ENCODE assay signal across 11 cellular contexts in genomic region chr6:30769853-30770160, GRCh38. TPM values are rescaled to one million over a fixed set of nuclear protein-coding genes. Genes with fewer than 3 reads are reported as not detected.
A peak's percentile ranks its signal among the peaks of the same experiment; 100 is the strongest.
DNase-seq lines count a peak whose midpoint lies in the region; ATAC-seq and FAIRE-seq lines count a peak whose summit lies in the region.
"Had no signal": no experiment of that assay in that cellular context is flagged by ENCODE, and none has a peak within 500 bp of the region (broad histone marks: within the 10 kb centered on the region; RNA-seq: fewer than 3 reads in every experiment).

No MANE protein-coding gene starts in this region.

- no peaks in the 10 kb centered on the region for H3K9me3 ChIP-seq in iPS-18a (ENCODE audit: control insufficient read depth, low read depth, low read length)
- H3K9me3 ChIP-seq in small intestine (ENCODE audit: control insufficient read depth, low read depth) = no peaks in the 10 kb centered on the region
- H3K9me3 ChIP-seq: thyroid gland had no signal

- CTCF ChIA-PET in activated CD4-positive, alpha-beta T cell treated with anti-CD3 and anti-CD28 coated beads, Interleukin-2, amount 10 ng/mL, durations not matched to agents 7 days and 5 days (lab: Charles Lee) = interaction anchor here (0.6 to 2.4 kb wide), 9 partner anchors 11 to 136 kb away, joined by 3 to 10 read pairs (median 4); partner anchors contain the start of genes DHX16 and FLOT1

- FAIRE-seq in small intestine (lab: Jason Lieb, UNC) = no peak
- FAIRE-seq: colon had no signal

- peaks cover 31% of the 10 kb centered on the region for H3K4me1 ChIP-seq in iPS-18a (ENCODE audit: control insufficient read depth, low read depth, low read length)
- peaks cover 0 to 12% of the 10 kb centered on the region in 2 donors for H3K4me1 ChIP-seq in small intestine (ENCODE audit: control insufficient read depth in 2 of 2, insufficient read depth in 1 of 2, low read depth in 1 of 2, low read length in 1 of 2)

- POLR2A ChIA-PET in activated CD4-positive, alpha-beta T cell treated with anti-CD3 and anti-CD28 coated beads, Interleukin-2, amount 10 ng/mL, durations not matched to agents 7 days and 5 days (lab: Charles Lee) = no interaction called here

- no peak for DNase-seq in activated CD4-positive, alpha-beta T cell treated with anti-CD3 and anti-CD28 coated beads, Interleukin-2, amount 10 ng/mL, durations not matched to agents 7 days and 5 days
- no peak for DNase-seq in activated CD4-positive, alpha-beta T cell treated with anti-CD3 and anti-CD28 coated beads for 48 hours
- DNase-seq in activated T-helper 1 cell treated with anti-CD3 and anti-CD28 coated beads, Interleukin-12 subunit alpha, Interleukin-12 subunit beta, Interleukin-2, Interleukin-4 antibody, amounts not matched to agents 30 ng/mL and 10 ng/mL and 1 ng/mL, durations not matched to agents 14 hours and 24 hours and 36 hours (ENCODE audit: low spot score) = no peak
- no peak for DNase-seq in stimulated activated effector memory CD8-positive, alpha-beta T cell treated with anti-CD3 and anti-CD28 coated beads, Interleukin-12 subunit alpha, Interleukin-12 subunit beta, amount 100 ng/mL, for 72 hours (ENCODE audit: low spot score in 2 of 2)
- no peak for DNase-seq in small intestine
- DNase-seq: NCI-H1105 had no signal

- H3K9me3 Mint-ChIP-seq in activated CD4-positive, alpha-beta T cell treated with anti-CD3 and anti-CD28 coated beads, Interleukin-2, amount 10 ng/mL, durations not matched to agents 7 days and 5 days = peaks cover 2% of the 10 kb centered on the region
- H3K9me3 Mint-ChIP-seq in activated T-helper 1 cell treated with anti-CD3 and anti-CD28 coated beads, Interleukin-12 subunit alpha, Interleukin-12 subunit beta, Interleukin-2, Interleukin-4 antibody, amounts not matched to agents 30 ng/mL and 10 ng/mL and 1 ng/mL, durations not matched to agents 14 hours and 24 hours and 36 hours = peaks cover 8% of the 10 kb centered on the region
- H3K9me3 Mint-ChIP-seq in stimulated activated effector memory CD8-positive, alpha-beta T cell treated with anti-CD3 and anti-CD28 coated beads, Interleukin-12 subunit alpha, Interleukin-12 subunit beta, amount 100 ng/mL, for 72 hours = no peaks in the 10 kb centered on the region

- no peak overlapping the region for H3K4me3 ChIP-seq in iPS-18a (ENCODE audit: low read length)
- no peak overlapping the region for H3K4me3 ChIP-seq in small intestine (ENCODE audit: low read depth in 1 of 2, low read length in 2 of 2)
- H3K4me3 ChIP-seq: thyroid gland had no signal

- H3K27ac Mint-ChIP-seq in activated CD4-positive, alpha-beta T cell treated with anti-CD3 and anti-CD28 coated beads, Interleukin-2, amount 10 ng/mL, durations not matched to agents 7 days and 5 days = peak overlapping the region; percentile 76
- H3K27ac Mint-ChIP-seq in activated T-helper 1 cell treated with anti-CD3 and anti-CD28 coated beads, Interleukin-12 subunit alpha, Interleukin-12 subunit beta, Interleukin-2, Interleukin-4 antibody, amounts not matched to agents 30 ng/mL and 10 ng/mL and 1 ng/mL, durations not matched to agents 14 hours and 24 hours and 36 hours = peak overlapping the region; percentile 96
- peak overlapping the region; percentile 95 for H3K27ac Mint-ChIP-seq in stimulated activated effector memory CD8-positive, alpha-beta T cell treated with anti-CD3 and anti-CD28 coated beads, Interleukin-12 subunit alpha, Interleukin-12 subunit beta, amount 100 ng/mL, for 72 hours

- H3K9ac ChIP-seq in iPS-18a (ENCODE audit: low read length) = peak overlapping the region; percentile 10

- H3K4me1 Mint-ChIP-seq in activated CD4-positive, alpha-beta T cell treated with anti-CD3 and anti-CD28 coated beads, Interleukin-2, amount 10 ng/mL, durations not matched to agents 7 days and 5 days = peaks cover 75% of the 10 kb centered on the region
- H3K4me1 Mint-ChIP-seq in activated T-helper 1 cell treated with anti-CD3 and anti-CD28 coated beads, Interleukin-12 subunit alpha, Interleukin-12 subunit beta, Interleukin-2, Interleukin-4 antibody, amounts not matched to agents 30 ng/mL and 10 ng/mL and 1 ng/mL, durations not matched to agents 14 hours and 24 hours and 36 hours (ENCODE audit: low read depth) = peaks cover 70% of the 10 kb centered on the region
- H3K4me1 Mint-ChIP-seq in stimulated activated effector memory CD8-positive, alpha-beta T cell treated with anti-CD3 and anti-CD28 coated beads, Interleukin-12 subunit alpha, Interleukin-12 subunit beta, amount 100 ng/mL, for 72 hours = peaks cover 66% of the 10 kb centered on the region

- intact Hi-C loops in activated T-helper 1 cell treated with anti-CD3 and anti-CD28 coated beads, Interleukin-12 subunit alpha, Interleukin-12 subunit beta, Interleukin-2, Interleukin-4 antibody, amounts not matched to agents 30 ng/mL and 10 ng/mL and 1 ng/mL, durations not matched to agents 14 hours and 24 hours and 36 hours (cut with micrococcal nuclease) = loop anchor here (1.0 kb wide), 9 partner anchors 8 to 107 kb away; partner anchors contain the start of gene IER3

- no peaks in the 10 kb centered on the region for H3K36me3 ChIP-seq in iPS-18a (ENCODE audit: control insufficient read depth, low read depth, low read length)
- no peaks in the 10 kb centered on the region for H3K36me3 ChIP-seq in small intestine (ENCODE audit: control insufficient read depth in 2 of 2, insufficient read depth in 2 of 2, low read length in 2 of 2)
- H3K36me3 ChIP-seq: thyroid gland had no signal

- no peaks in the 10 kb centered on the region for H3K27me3 Mint-ChIP-seq in activated CD4-positive, alpha-beta T cell treated with anti-CD3 and anti-CD28 coated beads, Interleukin-2, amount 10 ng/mL, durations not matched to agents 7 days and 5 days
- no peaks in the 10 kb centered on the region for H3K27me3 Mint-ChIP-seq in activated T-helper 1 cell treated with anti-CD3 and anti-CD28 coated beads, Interleukin-12 subunit alpha, Interleukin-12 subunit beta, Interleukin-2, Interleukin-4 antibody, amounts not matched to agents 30 ng/mL and 10 ng/mL and 1 ng/mL, durations not matched to agents 14 hours and 24 hours and 36 hours (ENCODE audit: insufficient read depth)

- WGBS in small intestine, 3 donors = 59 to 87% (median 76%) methylated on average over 3 of the region's 3 CpGs

- ATAC-seq in stimulated activated effector memory CD8-positive, alpha-beta T cell treated with anti-CD3 and anti-CD28 coated beads, Interleukin-12 subunit alpha, Interleukin-12 subunit beta, amount 100 ng/mL, for 72 hours = no peak
- no peak for ATAC-seq in HG03439 (IDR thresholded peaks at IDR 0.05; ENCODE audit: unreplicated experiment)
- no peak for ATAC-seq in GM21786 (IDR thresholded peaks at IDR 0.05; ENCODE audit: unreplicated experiment)

- H3K36me3 Mint-ChIP-seq in activated CD4-positive, alpha-beta T cell treated with anti-CD3 and anti-CD28 coated beads, Interleukin-2, amount 10 ng/mL, durations not matched to agents 7 days and 5 days (ENCODE audit: low read depth) = peaks cover 3% of the 10 kb centered on the region
- peaks cover 10% of the 10 kb centered on the region for H3K36me3 Mint-ChIP-seq in activated T-helper 1 cell treated with anti-CD3 and anti-CD28 coated beads, Interleukin-12 subunit alpha, Interleukin-12 subunit beta, Interleukin-2, Interleukin-4 antibody, amounts not matched to agents 30 ng/mL and 10 ng/mL and 1 ng/mL, durations not matched to agents 14 hours and 24 hours and 36 hours (ENCODE audit: low read depth)
- peaks cover 27% of the 10 kb centered on the region for H3K36me3 Mint-ChIP-seq in stimulated activated effector memory CD8-positive, alpha-beta T cell treated with anti-CD3 and anti-CD28 coated beads, Interleukin-12 subunit alpha, Interleukin-12 subunit beta, amount 100 ng/mL, for 72 hours

- H3K27me3 ChIP-seq in iPS-18a (ENCODE audit: control insufficient read depth, insufficient read depth, low read length) = no peaks in the 10 kb centered on the region
- H3K27me3 ChIP-seq in small intestine (ENCODE audit: control insufficient read depth in 2 of 2, insufficient read depth in 2 of 2, low read length in 2 of 2) = no peaks in the 10 kb centered on the region
- H3K27me3 ChIP-seq: thyroid gland had no signal

- H3K4me3 Mint-ChIP-seq in activated CD4-positive, alpha-beta T cell treated with anti-CD3 and anti-CD28 coated beads, Interleukin-2, amount 10 ng/mL, durations not matched to agents 7 days and 5 days = peak overlapping the region; percentile 50
- peak overlapping the region; percentile 52 for H3K4me3 Mint-ChIP-seq in activated T-helper 1 cell treated with anti-CD3 and anti-CD28 coated beads, Interleukin-12 subunit alpha, Interleukin-12 subunit beta, Interleukin-2, Interleukin-4 antibody, amounts not matched to agents 30 ng/mL and 10 ng/mL and 1 ng/mL, durations not matched to agents 14 hours and 24 hours and 36 hours
- H3K4me3 Mint-ChIP-seq in stimulated activated effector memory CD8-positive, alpha-beta T cell treated with anti-CD3 and anti-CD28 coated beads, Interleukin-12 subunit alpha, Interleukin-12 subunit beta, amount 100 ng/mL, for 72 hours = peak overlapping the region; percentile 66

- H3K27ac ChIP-seq in iPS-18a (ENCODE audit: low read length) = no peak overlapping the region
- H3K27ac ChIP-seq in small intestine (ENCODE audit: low read depth in 1 of 2, low read length in 1 of 2) = peak overlapping the region in 1 of 2 donors; percentile 85

RNA-seq across cellular contexts. Expression of gene IER3, which starts 25.5 kb away (rescaled TPM):
- total RNA-seq in activated CD4-positive, alpha-beta T cell treated with anti-CD3 and anti-CD28 coated beads, Interleukin-2, amount 10 ng/mL, durations not matched to agents 7 days and 5 days = 10 to 100 TPM; 30.5 to 34.9 TPM
- 578 and 603 TPM in 2 replicates for total RNA-seq in activated T-helper 1 cell treated with anti-CD3 and anti-CD28 coated beads, Interleukin-12 subunit alpha, Interleukin-12 subunit beta, Interleukin-2, Interleukin-4 antibody, amounts not matched to agents 30 ng/mL and 10 ng/mL and 1 ng/mL, durations not matched to agents 14 hours and 24 hours and 36 hours
- 10 to 100 TPM; 13.6 to 69.5 (median 15.7) TPM for polyA plus RNA-seq in small intestine

RNA-seq across cellular contexts. Expression of gene FLOT1, which starts 27.3 kb away (rescaled TPM):
- 100 to 1,000 TPM; 199 to 213 TPM for total RNA-seq in activated CD4-positive, alpha-beta T cell treated with anti-CD3 and anti-CD28 coated beads, Interleukin-2, amount 10 ng/mL, durations not matched to agents 7 days and 5 days
- 252 and 262 TPM in 2 replicates for total RNA-seq in activated T-helper 1 cell treated with anti-CD3 and anti-CD28 coated beads, Interleukin-12 subunit alpha, Interleukin-12 subunit beta, Interleukin-2, Interleukin-4 antibody, amounts not matched to agents 30 ng/mL and 10 ng/mL and 1 ng/mL, durations not matched to agents 14 hours and 24 hours and 36 hours
- 100 to 1,000 TPM; 134 to 166 (median 153) TPM for polyA plus RNA-seq in small intestine

RNA-seq across cellular contexts. Expression of gene TUBB, which starts 49.7 kb away (rescaled TPM):
- total RNA-seq in activated CD4-positive, alpha-beta T cell treated with anti-CD3 and anti-CD28 coated beads, Interleukin-2, amount 10 ng/mL, durations not matched to agents 7 days and 5 days = 1,000 to 10,000 TPM; 1,494 to 1,661 TPM
- total RNA-seq in activated T-helper 1 cell treated with anti-CD3 and anti-CD28 coated beads, Interleukin-12 subunit alpha, Interleukin-12 subunit beta, Interleukin-2, Interleukin-4 antibody, amounts not matched to agents 30 ng/mL and 10 ng/mL and 1 ng/mL, durations not matched to agents 14 hours and 24 hours and 36 hours = 1,001 and 1,002 TPM in 2 replicates
- 100 to 1,000 TPM in 1 of 3 donors, 10 to 100 TPM in 2; 47.0 to 306 (median 70.5) TPM for polyA plus RNA-seq in small intestine

RNA-seq across cellular contexts. Expression of gene MDC1, which starts 52.7 kb away (rescaled TPM):
- 10 to 100 TPM; 46.8 to 53.2 TPM for total RNA-seq in activated CD4-positive, alpha-beta T cell treated with anti-CD3 and anti-CD28 coated beads, Interleukin-2, amount 10 ng/mL, durations not matched to agents 7 days and 5 days
- total RNA-seq in activated T-helper 1 cell treated with anti-CD3 and anti-CD28 coated beads, Interleukin-12 subunit alpha, Interleukin-12 subunit beta, Interleukin-2, Interleukin-4 antibody, amounts not matched to agents 30 ng/mL and 10 ng/mL and 1 ng/mL, durations not matched to agents 14 hours and 24 hours and 36 hours = 93.7 and 95.7 TPM in 2 replicates
- polyA plus RNA-seq in small intestine = 10 to 100 TPM in 1 of 3 donors, 1 to 10 TPM in 2; 1.8 to 12.1 (median 3.2) TPM

Comparison
In these comparisons a context has a peak if more than half of its experiments do, and no peak if none do; other contexts are left out.
1. RNA of gene IER3, which starts 25.5 kb away (total RNA-seq): 578 to 603 TPM in activated T-helper 1 cell treated with anti-CD3 and anti-CD28 coated beads, Interleukin-12 subunit alpha, Interleukin-12 subunit beta, Interleukin-2, Interleukin-4 antibody, amounts not matched to agents 30 ng/mL and 10 ng/mL and 1 ng/mL, durations not matched to agents 14 hours and 24 hours and 36 hours; 30.5 to 34.9 TPM in activated CD4-positive, alpha-beta T cell treated with anti-CD3 and anti-CD28 coated beads, Interleukin-2, amount 10 ng/mL, durations not matched to agents 7 days and 5 days; every median in the first group is over 10 times any median in the second.
2. Peak in every context shown above with its lines, with median percentiles within 50 percentile points of each other: H3K27ac Mint-ChIP-seq and H3K4me3 Mint-ChIP-seq.